9 cellular contexts compared by ENCODE assay signal in the genomic region with DNA sequence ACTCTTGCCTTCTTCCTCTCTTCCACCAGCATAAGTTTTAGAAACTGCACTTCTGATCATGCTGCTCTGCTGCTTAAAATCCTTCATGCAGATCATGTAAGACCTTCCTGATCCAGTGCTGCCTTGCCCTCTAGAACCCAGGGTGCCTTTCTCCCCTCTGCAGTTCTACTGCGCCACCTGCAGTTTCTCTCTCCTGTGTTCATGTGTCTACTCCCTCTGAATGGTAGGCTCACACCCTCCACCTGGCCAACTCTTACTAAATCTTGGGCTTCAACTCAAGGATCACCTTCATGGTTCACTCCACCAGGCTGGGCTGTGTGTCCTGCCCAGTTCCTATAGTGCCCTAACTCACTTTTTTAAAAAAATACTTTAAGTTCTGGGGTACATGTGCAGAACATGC.
A peak's percentile ranks its signal among the peaks of the same experiment; 100 is the strongest.
DNase-seq lines count a peak whose midpoint lies in the region; ATAC-seq, FAIRE-seq and TF ChIP-seq lines count a peak whose summit lies in the region.
"Had no signal": no experiment of that assay in that cellular context is flagged by ENCODE, and none has a peak within 500 bp of the region (broad histone marks: within the 10 kb centered on the region; RNA-seq: fewer than 3 reads in every experiment).

No MANE protein-coding gene starts in this region.

- H3K9me3 Mint-ChIP-seq in activated T-cell treated with anti-CD3 and anti-CD28 coated beads, Interleukin-2, amount 50 U/mL, for 4 hours: no peaks in the 10 kb centered on the region
- H3K9me3 Mint-ChIP-seq in naive B cell (no peaks in the 10 kb centered on the region), nephron progenitor cell (no peaks in the 10 kb centered on the region)

- peak overlapping the region; percentile 48 for H3K4ac ChIP-seq in IMR-90 (ENCODE audit: low read depth, low read length)

- H3K27me3 Mint-ChIP-seq in activated T-cell treated with anti-CD3 and anti-CD28 coated beads, Interleukin-2, amount 50 U/mL, for 4 hours (ENCODE audit: low read depth): no peaks in the 10 kb centered on the region
- H3K27me3 Mint-ChIP-seq in naive B cell (peaks cover 3 to 14% (median 9%) of the 10 kb centered on the region in 3 donors), nephron progenitor cell (ENCODE audit: low read depth, poor library complexity) (peaks cover 8% of the 10 kb centered on the region)

- 0 out of 2 replicates have a peak overlapping the region, but pooled peaks have one; percentile 3 for H3K23ac ChIP-seq in IMR-90 (ENCODE audit: low read depth, low read length)

- no peak for ATAC-seq in IMR-90 (ENCODE audit: low read depth)
- ATAC-seq in activated T-cell treated with anti-CD3 and anti-CD28 coated beads, Interleukin-2, amount 50 U/mL, for 4 hours: no peak
- peak; percentile 55 to 61 for ATAC-seq in naive B cell (ENCODE audit: low read depth in 2 of 2)
- no peak for ATAC-seq in GM21737 (IDR thresholded peaks at IDR 0.05; ENCODE audit: unreplicated experiment)

- no peaks in the 10 kb centered on the region for H4K20me1 ChIP-seq in IMR-90 (ENCODE audit: insufficient read depth, low read length)

- H2AK5ac ChIP-seq in IMR-90 (ENCODE audit: low read depth, low read length): peak overlapping the region; percentile 84

- no peak overlapping the region; a peak in 2 of 4 replicates for H4K8ac ChIP-seq in IMR-90 (ENCODE audit: low read depth in 2 of 2, low read length in 2 of 2)

- peak overlapping the region in 4 of 6 donors; percentile 25 to 68 (median 38) for H3K27ac Mint-ChIP-seq in naive B cell
- H3K27ac Mint-ChIP-seq in nephron progenitor cell: no peak overlapping the region

- H2BK120ac ChIP-seq in IMR-90 (ENCODE audit: low read depth, low read length): peak overlapping the region; percentile 9

- no peak overlapping the region for H3K4me3 ChIP-seq in IMR-90 (ENCODE audit: insufficient read depth, low read depth, low read length)
- H3K4me3 ChIP-seq: SK-N-MC had no signal

- no peak for TF ChIP-seq POLR2A in IMR-90 (IDR thresholded peaks at IDR 0.05; ENCODE audit: low read depth, low read length)

- 0 out of 2 replicates have a peak overlapping the region, but pooled peaks have one; percentile 2 for H3K14ac ChIP-seq in IMR-90 (replicated peaks; ENCODE audit: low read depth, low read length)

- in situ Hi-C loops in IMR-90 (cut with MboI; ENCODE audit: low sequenced_read_pairs): no loop called here

- intact Hi-C loops in IMR-90 (cut with micrococcal nuclease): no loop called here

- H2AK9ac ChIP-seq in IMR-90 (replicated peaks; ENCODE audit: low read depth, low read length, poor library complexity): no peak overlapping the region

- H3K27ac ChIP-seq in IMR-90 (ENCODE audit: insufficient read depth, low read length): no peak overlapping the region
- H3K27ac ChIP-seq: SK-N-MC had no signal

- H3K36me3 ChIP-seq in IMR-90 (ENCODE audit: control insufficient read depth, insufficient read depth, low read length): no peaks in the 10 kb centered on the region

- peak overlapping the region; percentile 62 for H3K18ac ChIP-seq in IMR-90 (ENCODE audit: low read depth, low read length)

- no CpG with 5 or more reads among the region's 1 CpG for WGBS in IMR-90 (ENCODE audit: extremely low coverage in 2 of 2, insufficient read length in 1 of 2), 2 experiments

- peak overlapping the region; percentile 90; the same call in 2 of the 3 replicates for H2BK15ac ChIP-seq in IMR-90 (ENCODE audit: low read depth, low read length)

- H3K4me1 Mint-ChIP-seq in activated T-cell treated with anti-CD3 and anti-CD28 coated beads, Interleukin-2, amount 50 U/mL, for 4 hours (ENCODE audit: low read depth): peaks cover 88% of the 10 kb centered on the region
- H3K4me1 Mint-ChIP-seq in naive B cell: peaks cover 9 to 17% (median 11%) of the 10 kb centered on the region in 3 donors
- H3K4me1 Mint-ChIP-seq in nephron progenitor cell: peaks cover 24% of the 10 kb centered on the region

- H3K9me3 ChIP-seq in IMR-90 (ENCODE audit: control insufficient read depth, insufficient read depth, low read length): no peaks in the 10 kb centered on the region

- peaks cover 30% of the 10 kb centered on the region for H3K4me1 ChIP-seq in IMR-90 (ENCODE audit: control insufficient read depth, insufficient read depth, low read length)

- FAIRE-seq in GM18507 (lab: Jason Lieb, UNC): peak; percentile 15

- no peak overlapping the region for H3K9ac ChIP-seq in IMR-90 (ENCODE audit: low read depth, low read length)

- BruUV-seq in IMR-90 (replicated peaks; lab: Mats Ljungman, UMichigan): no TSS peak

- H2AFZ ChIP-seq in IMR-90 (replicated peaks; ENCODE audit: low read length, poor library complexity): no peak overlapping the region

- peaks cover 27% of the 10 kb centered on the region for H3K9me1 ChIP-seq in IMR-90 (ENCODE audit: insufficient read depth, low read length)

- H3K36me3 Mint-ChIP-seq in activated T-cell treated with anti-CD3 and anti-CD28 coated beads, Interleukin-2, amount 50 U/mL, for 4 hours (ENCODE audit: insufficient read depth): peaks cover 1% of the 10 kb centered on the region
- H3K36me3 Mint-ChIP-seq in naive B cell (no peaks in the 10 kb centered on the region), nephron progenitor cell (ENCODE audit: low read depth) (no peaks in the 10 kb centered on the region)

- no peak overlapping the region for H3K56ac ChIP-seq in IMR-90 (ENCODE audit: extremely low read depth, insufficient read depth, low read length)

- H4K5ac ChIP-seq in IMR-90 (ENCODE audit: low read depth, low read length): peak overlapping the region; percentile 21; the same call in 1 of the 2 replicates

- TF ChIP-seq CTCF in IMR-90 (conservative IDR thresholded peaks at IDR 0.05; ENCODE audit: low read depth, low read length): no peak
- TF ChIP-seq CTCF in nephron progenitor cell (IDR thresholded peaks at IDR 0.05): no peak

- dilution Hi-C loops in IMR-90 (cut with HindIII; ENCODE audit: low sequenced_read_pairs, unreplicated experiment): no loop called here

- DNase-seq in GM18507 (ENCODE audit: extremely low spot score, insufficient read length, low read depth): no peak
- DNase-seq in IMR-90: no peak
- DNase-seq in activated T-cell treated with anti-CD3 and anti-CD28 coated beads, Interleukin-2, amount 50 U/mL, for 4 hours: peak; percentile 23
- no peak for DNase-seq in naive B cell
- DNase-seq in NCI-H526 treated with DMSO at 0.1 percent for 48 hours (lab: John Stamatoyannopoulos, UW): no peak
- DNase-seq in nephron progenitor cell: no peak
- no peak for DNase-seq in amniotic stem cell (lab: John Stamatoyannopoulos, UW)

- no peak overlapping the region for H3K4me3 Mint-ChIP-seq in activated T-cell treated with anti-CD3 and anti-CD28 coated beads, Interleukin-2, amount 50 U/mL, for 4 hours
- H3K4me3 Mint-ChIP-seq in naive B cell (peak overlapping the region in 2 of 8 donors; percentile 13 to 49), nephron progenitor cell (no peak overlapping the region)

- H3K79me1 ChIP-seq in IMR-90 (ENCODE audit: low read depth in 1 of 2, low read length in 2 of 2): no peaks in the 10 kb centered on the region

- no peaks in the 10 kb centered on the region for H3K27me3 ChIP-seq in IMR-90 (ENCODE audit: control insufficient read depth, insufficient read depth, low read length)

- POLR2A ChIA-PET in IMR-90 (lab: Charles Lee; ENCODE audit: unreplicated experiment): no interaction called here

- CTCF ChIA-PET in IMR-90 (lab: Yijun Ruan, JAX): interaction anchor here (0.6 kb wide), 1 partner anchor 28 kb away, joined by 5 read pairs; no protein-coding TSS in a partner anchor

- peak overlapping the region; percentile 72 for H4K91ac ChIP-seq in IMR-90 (ENCODE audit: insufficient read depth, low read depth, low read length)

- no peak overlapping the region for H2BK5ac ChIP-seq in IMR-90 (ENCODE audit: low read depth, low read length, poor library complexity, severe bottlenecking)

- peak overlapping the region; percentile 71; the same call in 1 of the 2 replicates for H2BK20ac ChIP-seq in IMR-90 (ENCODE audit: low read depth, low read length)

- no peak overlapping the region for H3K4me2 ChIP-seq in IMR-90 (ENCODE audit: low read depth, low read length)

- no peak for TF ChIP-seq RAD21 in IMR-90 (IDR thresholded peaks at IDR 0.05; ENCODE audit: low read length)

TF ChIP-seq in IMR-90, 13 proteins besides CTCF, POLR2A, EP300 and RAD21:
- TF ChIP-seq SMC3 (IDR thresholded peaks at IDR 0.05; ENCODE audit: low read depth, low read length) (no peak), NFE2L2 (IDR thresholded peaks at IDR 0.05; ENCODE audit: low read depth, low read length) (no peak), RFX5 (IDR thresholded peaks at IDR 0.05; ENCODE audit: low read depth, low read length) (no peak), MAFK (IDR thresholded peaks at IDR 0.05; ENCODE audit: low read depth, low read length) (no peak), FOS (IDR thresholded peaks at IDR 0.05; ENCODE audit: low read depth, low read length) (no peak), CEBPB (IDR thresholded peaks at IDR 0.05; ENCODE audit: low read depth, low read length) (no peak), RCOR1 (IDR thresholded peaks at IDR 0.05; ENCODE audit: insufficient replicate concordance, low read length) (no peak), BHLHE40 (IDR thresholded peaks at IDR 0.05; ENCODE audit: low read depth, low read length) (no peak), MAZ (IDR thresholded peaks at IDR 0.05; ENCODE audit: borderline replicate concordance, low read depth, low read length) (no peak), MXI1 (IDR thresholded peaks at IDR 0.05; ENCODE audit: borderline replicate concordance, low read depth, low read length) (no peak), CHD1 (IDR thresholded peaks at IDR 0.05; ENCODE audit: low read depth, low read length) (no peak)
- TF ChIP-seq, protein P1, sequence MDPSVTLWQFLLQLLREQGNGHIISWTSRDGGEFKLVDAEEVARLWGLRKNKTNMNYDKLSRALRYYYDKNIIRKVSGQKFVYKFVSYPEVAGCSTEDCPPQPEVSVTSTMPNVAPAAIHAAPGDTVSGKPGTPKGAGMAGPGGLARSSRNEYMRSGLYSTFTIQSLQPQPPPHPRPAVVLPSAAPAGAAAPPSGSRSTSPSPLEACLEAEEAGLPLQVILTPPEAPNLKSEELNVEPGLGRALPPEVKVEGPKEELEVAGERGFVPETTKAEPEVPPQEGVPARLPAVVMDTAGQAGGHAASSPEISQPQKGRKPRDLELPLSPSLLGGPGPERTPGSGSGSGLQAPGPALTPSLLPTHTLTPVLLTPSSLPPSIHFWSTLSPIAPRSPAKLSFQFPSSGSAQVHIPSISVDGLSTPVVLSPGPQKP (IDR thresholded peaks at IDR 0.05; ENCODE audit: borderline replicate concordance, low read depth, low read length): no peak
- TF ChIP-seq, protein P2, sequence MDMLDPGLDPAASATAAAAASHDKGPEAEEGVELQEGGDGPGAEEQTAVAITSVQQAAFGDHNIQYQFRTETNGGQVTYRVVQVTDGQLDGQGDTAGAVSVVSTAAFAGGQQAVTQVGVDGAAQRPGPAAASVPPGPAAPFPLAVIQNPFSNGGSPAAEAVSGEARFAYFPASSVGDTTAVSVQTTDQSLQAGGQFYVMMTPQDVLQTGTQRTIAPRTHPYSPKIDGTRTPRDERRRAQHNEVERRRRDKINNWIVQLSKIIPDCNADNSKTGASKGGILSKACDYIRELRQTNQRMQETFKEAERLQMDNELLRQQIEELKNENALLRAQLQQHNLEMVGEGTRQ (IDR thresholded peaks at IDR 0.05; ENCODE audit: low read depth, low read length): no peak

Comparison
In these comparisons a context has a peak if more than half of its experiments do, and no peak if none do; other contexts are left out.
1. ATAC-seq: peak in naive B cell (2 of 2); none in IMR-90 (single experiment), activated T-cell treated with anti-CD3 and anti-CD28 coated beads, Interleukin-2, amount 50 U/mL, for 4 hours (0 of 2) and GM21737 (single experiment).